ENCODE assay signal across 1 cellular context in the genomic region with DNA sequence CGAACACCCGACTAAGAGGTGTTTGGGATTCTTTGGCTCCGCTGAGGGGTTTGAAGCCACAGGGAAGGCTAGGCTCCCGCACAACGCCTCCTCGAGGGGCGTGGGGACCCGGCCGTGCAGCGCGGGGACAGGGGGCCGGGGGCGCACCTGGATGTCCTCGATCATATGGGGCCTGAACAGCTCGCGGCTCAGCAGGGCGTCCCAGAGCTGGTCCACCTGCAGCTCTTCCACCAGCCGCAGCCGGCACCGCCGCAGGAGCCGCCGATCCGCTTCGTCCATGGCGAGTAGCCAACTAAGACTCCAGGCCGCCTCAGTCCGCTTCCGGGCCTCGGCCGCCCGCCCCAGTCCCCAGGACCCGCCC.
TF ChIP-seq lines count a peak whose summit lies in the region.

A gene (minus strand): TSS at position 294 of the 361 bp plus-strand sequence. CDS start 15 bp downstream, at position 279.

TF ChIP-seq in H1, 55 proteins besides CTCF, POLR2A, EP300 and RAD21 (continued from another document):
- TF ChIP-seq PHF8 (conservative IDR thresholded peaks at IDR 0.05; ENCODE audit: low read depth, low read length), result peak; percentile 58
- no peak for TF ChIP-seq CHD2 (IDR thresholded peaks at IDR 0.05; ENCODE audit: low read length)
- peak; percentile 76 for TF ChIP-seq TBP (IDR thresholded peaks at IDR 0.05; ENCODE audit: low read depth, low read length)
- TF ChIP-seq TEAD4 (IDR thresholded peaks at IDR 0.05; ENCODE audit: low read depth, low read length), result no peak
- 0 out of 4 replicates have a peak, but pooled peaks of 1 of the 2 experiments have one; percentile 2 for TF ChIP-seq SIN3A (conservative IDR thresholded peaks at IDR 0.05 in 1 of 2, IDR thresholded peaks at IDR 0.05 in 1 of 2; ENCODE audit: low read depth in 1 of 2, low read length in 2 of 2)
- peak; percentile 18 for TF ChIP-seq ASH2L (IDR thresholded peaks at IDR 0.05; ENCODE audit: low read length)
- no peak for TF ChIP-seq RNF2 (IDR thresholded peaks at IDR 0.05; ENCODE audit: borderline replicate concordance, low read depth, low read length, missing control alignments, poor library complexity, severe bottlenecking)
- TF ChIP-seq SIRT6 (IDR thresholded peaks at IDR 0.05; ENCODE audit: low read length), result no peak
- TF ChIP-seq TAF1 (IDR thresholded peaks at IDR 0.05; ENCODE audit: low read depth, low read length), result peak; percentile 94
- no peak for TF ChIP-seq KDM4A (IDR thresholded peaks at IDR 0.05; ENCODE audit: low read depth, low read length, severe bottlenecking)
TF ChIP-seq in H1: peak in this region for 8.
